ENCODE assay signal across 1 cellular context in the genomic region with DNA sequence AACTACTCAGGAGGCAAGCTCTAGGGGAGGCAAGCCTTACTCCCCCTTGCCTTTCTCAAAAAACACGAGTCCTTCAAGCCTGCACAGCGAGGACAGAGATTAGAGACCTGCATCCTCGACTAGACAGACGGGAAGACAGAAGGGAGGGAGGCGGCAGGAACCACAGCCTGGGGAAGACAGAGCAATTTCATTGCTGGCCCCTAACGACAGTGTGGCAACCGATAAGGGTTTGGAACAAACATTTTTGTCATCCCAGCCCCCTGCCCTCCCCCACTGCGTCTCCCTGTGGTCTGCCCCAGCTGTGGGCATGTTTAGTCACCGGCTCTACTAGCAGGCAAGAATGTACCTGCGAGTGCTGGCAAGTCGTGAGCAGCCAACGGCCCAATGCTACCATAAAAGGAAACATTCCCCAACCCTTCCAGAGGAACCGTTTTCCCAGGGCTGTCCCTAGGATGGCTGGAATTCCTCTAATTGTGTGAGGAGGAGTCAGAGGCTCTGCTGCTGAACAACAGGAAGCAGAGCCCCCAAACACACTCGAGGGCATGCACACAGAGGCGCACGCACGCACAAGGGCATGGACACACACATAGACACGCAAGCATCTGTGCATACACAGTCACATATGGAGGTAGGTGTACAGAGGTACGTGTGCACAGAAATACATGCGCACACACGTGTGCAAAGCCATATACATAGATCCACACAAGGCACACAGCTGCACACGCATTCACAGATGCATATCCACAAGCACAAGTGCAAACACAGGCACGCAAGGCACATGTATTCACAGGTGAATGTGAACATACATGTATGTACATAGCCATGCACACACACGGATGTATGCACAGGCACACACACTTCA.
A peak's percentile ranks its signal among the peaks of the same experiment; 100 is the strongest.
TF ChIP-seq lines count a peak whose summit lies in the region.

No MANE protein-coding gene starts in this region.

TF ChIP-seq in GM23338, 12 proteins besides CTCF, POLR2A, EP300 and RAD21:
- TF ChIP-seq, protein P1, sequence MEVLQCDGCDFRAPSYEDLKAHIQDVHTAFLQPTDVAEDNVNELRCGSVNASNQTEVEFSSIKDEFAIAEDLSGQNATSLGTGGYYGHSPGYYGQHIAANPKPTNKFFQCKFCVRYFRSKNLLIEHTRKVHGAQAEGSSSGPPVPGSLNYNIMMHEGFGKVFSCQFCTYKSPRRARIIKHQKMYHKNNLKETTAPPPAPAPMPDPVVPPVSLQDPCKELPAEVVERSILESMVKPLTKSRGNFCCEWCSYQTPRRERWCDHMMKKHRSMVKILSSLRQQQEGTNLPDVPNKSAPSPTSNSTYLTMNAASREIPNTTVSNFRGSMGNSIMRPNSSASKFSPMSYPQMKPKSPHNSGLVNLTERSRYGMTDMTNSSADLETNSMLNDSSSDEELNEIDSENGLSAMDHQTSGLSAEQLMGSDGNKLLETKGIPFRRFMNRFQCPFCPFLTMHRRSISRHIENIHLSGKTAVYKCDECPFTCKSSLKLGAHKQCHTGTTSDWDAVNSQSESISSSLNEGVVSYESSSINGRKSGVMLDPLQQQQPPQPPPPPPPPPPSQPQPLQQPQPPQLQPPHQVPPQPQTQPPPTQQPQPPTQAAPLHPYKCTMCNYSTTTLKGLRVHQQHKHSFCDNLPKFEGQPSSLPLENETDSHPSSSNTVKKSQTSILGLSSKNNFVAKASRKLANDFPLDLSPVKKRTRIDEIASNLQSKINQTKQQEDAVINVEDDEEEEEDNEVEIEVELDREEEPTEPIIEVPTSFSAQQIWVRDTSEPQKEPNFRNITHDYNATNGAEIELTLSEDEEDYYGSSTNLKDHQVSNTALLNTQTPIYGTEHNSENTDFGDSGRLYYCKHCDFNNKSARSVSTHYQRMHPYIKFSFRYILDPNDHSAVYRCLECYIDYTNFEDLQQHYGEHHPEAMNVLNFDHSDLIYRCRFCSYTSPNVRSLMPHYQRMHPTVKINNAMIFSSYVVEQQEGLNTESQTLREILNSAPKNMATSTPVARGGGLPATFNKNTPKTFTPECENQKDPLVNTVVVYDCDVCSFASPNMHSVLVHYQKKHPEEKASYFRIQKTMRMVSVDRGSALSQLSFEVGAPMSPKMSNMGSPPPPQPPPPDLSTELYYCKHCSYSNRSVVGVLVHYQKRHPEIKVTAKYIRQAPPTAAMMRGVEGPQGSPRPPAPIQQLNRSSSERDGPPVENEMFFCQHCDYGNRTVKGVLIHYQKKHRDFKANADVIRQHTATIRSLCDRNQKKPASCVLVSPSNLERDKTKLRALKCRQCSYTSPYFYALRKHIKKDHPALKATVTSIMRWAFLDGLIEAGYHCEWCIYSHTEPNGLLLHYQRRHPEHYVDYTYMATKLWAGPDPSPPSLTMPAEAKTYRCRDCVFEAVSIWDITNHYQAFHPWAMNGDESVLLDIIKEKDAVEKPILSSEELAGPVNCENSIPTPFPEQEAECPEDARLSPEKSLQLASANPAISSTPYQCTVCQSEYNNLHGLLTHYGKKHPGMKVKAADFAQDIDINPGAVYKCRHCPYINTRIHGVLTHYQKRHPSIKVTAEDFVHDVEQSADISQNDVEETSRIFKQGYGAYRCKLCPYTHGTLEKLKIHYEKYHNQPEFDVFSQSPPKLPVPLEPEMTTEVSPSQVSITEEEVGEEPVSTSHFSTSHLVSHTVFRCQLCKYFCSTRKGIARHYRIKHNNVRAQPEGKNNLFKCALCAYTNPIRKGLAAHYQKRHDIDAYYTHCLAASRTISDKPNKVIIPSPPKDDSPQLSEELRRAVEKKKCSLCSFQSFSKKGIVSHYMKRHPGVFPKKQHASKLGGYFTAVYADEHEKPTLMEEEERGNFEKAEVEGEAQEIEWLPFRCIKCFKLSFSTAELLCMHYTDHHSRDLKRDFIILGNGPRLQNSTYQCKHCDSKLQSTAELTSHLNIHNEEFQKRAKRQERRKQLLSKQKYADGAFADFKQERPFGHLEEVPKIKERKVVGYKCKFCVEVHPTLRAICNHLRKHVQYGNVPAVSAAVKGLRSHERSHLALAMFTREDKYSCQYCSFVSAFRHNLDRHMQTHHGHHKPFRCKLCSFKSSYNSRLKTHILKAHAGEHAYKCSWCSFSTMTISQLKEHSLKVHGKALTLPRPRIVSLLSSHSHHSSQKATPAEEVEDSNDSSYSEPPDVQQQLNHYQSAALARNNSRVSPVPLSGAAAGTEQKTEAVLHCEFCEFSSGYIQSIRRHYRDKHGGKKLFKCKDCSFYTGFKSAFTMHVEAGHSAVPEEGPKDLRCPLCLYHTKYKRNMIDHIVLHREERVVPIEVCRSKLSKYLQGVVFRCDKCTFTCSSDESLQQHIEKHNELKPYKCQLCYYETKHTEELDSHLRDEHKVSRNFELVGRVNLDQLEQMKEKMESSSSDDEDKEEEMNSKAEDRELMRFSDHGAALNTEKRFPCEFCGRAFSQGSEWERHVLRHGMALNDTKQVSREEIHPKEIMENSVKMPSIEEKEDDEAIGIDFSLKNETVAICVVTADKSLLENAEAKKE (CRISPR knock-in tag; IDR thresholded peaks at IDR 0.05): no peak
- TF ChIP-seq EZH2phosphoT487 (IDR thresholded peaks at IDR 0.05; ENCODE audit: unreplicated experiment) (no peak), CREB1 (CRISPR knock-in tag; IDR thresholded peaks at IDR 0.05; ENCODE audit: low read depth) (peak; percentile 68), POLR2AphosphoS5 (IDR thresholded peaks at IDR 0.05; ENCODE audit: low read depth) (peak; percentile 35; the same call in 1 of the 2 replicates), STAT1 (IDR thresholded peaks at IDR 0.05; ENCODE audit: unreplicated experiment) (no peak), ZNF114 (CRISPR knock-in tag; IDR thresholded peaks at IDR 0.05) (no peak), ZNF331 (CRISPR knock-in tag; IDR thresholded peaks at IDR 0.05; ENCODE audit: low read depth) (no peak), JUNB (IDR thresholded peaks at IDR 0.05; ENCODE audit: unreplicated experiment) (no peak), EZH2 (IDR thresholded peaks at IDR 0.05; ENCODE audit: low read depth, unreplicated experiment) (no peak), NANOG (IDR thresholded peaks at IDR 0.05; ENCODE audit: borderline replicate concordance) (no peak)
- TF ChIP-seq, protein P2, sequence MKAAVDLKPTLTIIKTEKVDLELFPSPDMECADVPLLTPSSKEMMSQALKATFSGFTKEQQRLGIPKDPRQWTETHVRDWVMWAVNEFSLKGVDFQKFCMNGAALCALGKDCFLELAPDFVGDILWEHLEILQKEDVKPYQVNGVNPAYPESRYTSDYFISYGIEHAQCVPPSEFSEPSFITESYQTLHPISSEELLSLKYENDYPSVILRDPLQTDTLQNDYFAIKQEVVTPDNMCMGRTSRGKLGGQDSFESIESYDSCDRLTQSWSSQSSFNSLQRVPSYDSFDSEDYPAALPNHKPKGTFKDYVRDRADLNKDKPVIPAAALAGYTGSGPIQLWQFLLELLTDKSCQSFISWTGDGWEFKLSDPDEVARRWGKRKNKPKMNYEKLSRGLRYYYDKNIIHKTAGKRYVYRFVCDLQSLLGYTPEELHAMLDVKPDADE (IDR thresholded peaks at IDR 0.05): no peak; the same call in 1 of the 2 replicates
- TF ChIP-seq, protein P3, sequence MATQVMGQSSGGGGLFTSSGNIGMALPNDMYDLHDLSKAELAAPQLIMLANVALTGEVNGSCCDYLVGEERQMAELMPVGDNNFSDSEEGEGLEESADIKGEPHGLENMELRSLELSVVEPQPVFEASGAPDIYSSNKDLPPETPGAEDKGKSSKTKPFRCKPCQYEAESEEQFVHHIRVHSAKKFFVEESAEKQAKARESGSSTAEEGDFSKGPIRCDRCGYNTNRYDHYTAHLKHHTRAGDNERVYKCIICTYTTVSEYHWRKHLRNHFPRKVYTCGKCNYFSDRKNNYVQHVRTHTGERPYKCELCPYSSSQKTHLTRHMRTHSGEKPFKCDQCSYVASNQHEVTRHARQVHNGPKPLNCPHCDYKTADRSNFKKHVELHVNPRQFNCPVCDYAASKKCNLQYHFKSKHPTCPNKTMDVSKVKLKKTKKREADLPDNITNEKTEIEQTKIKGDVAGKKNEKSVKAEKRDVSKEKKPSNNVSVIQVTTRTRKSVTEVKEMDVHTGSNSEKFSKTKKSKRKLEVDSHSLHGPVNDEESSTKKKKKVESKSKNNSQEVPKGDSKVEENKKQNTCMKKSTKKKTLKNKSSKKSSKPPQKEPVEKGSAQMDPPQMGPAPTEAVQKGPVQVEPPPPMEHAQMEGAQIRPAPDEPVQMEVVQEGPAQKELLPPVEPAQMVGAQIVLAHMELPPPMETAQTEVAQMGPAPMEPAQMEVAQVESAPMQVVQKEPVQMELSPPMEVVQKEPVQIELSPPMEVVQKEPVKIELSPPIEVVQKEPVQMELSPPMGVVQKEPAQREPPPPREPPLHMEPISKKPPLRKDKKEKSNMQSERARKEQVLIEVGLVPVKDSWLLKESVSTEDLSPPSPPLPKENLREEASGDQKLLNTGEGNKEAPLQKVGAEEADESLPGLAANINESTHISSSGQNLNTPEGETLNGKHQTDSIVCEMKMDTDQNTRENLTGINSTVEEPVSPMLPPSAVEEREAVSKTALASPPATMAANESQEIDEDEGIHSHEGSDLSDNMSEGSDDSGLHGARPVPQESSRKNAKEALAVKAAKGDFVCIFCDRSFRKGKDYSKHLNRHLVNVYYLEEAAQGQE (IDR thresholded peaks at IDR 0.05; ENCODE audit: unreplicated experiment): no peak
